Comparison of ENCODE assay signal across 1 cellular context in the genomic region with DNA sequence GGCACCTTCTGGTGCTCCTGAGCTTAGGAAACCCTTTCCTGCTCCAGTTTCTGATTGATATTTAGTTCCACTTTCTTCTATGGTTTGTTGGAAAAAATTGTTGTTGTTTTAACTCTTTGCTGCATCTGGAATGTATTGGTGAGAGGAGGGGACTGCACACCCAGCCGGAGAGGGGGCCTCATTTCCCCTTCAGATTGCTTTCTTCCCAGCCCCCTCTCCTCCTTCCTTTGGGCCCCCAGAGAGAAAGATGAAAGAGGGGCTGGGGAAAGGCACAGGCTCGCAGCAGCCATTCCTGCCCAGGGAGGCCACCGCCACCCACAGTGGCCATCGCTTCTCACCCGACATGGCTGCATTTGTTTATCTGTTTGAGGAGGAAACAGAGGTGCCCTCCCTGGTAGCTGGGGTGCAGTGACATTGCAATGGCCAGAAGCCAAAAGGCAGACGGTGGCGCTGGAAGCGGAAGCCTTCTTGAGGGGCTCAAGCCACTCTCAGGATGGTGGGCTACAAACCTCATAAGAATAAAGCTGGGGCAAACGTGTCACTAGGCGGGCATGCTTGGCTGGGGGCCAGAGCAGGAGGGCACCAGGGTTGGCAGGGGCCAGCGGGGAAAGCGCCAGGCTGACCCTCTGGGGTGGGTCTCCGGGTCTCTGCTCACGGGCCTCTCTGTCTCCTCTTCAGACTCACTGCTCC.
TF ChIP-seq lines count a peak whose summit lies in the region.

No MANE protein-coding gene starts in this region.

TF ChIP-seq in GM23338, 12 proteins besides CTCF, POLR2A, EP300 and RAD21 (continued from another document):
- TF ChIP-seq, protein P1, sequence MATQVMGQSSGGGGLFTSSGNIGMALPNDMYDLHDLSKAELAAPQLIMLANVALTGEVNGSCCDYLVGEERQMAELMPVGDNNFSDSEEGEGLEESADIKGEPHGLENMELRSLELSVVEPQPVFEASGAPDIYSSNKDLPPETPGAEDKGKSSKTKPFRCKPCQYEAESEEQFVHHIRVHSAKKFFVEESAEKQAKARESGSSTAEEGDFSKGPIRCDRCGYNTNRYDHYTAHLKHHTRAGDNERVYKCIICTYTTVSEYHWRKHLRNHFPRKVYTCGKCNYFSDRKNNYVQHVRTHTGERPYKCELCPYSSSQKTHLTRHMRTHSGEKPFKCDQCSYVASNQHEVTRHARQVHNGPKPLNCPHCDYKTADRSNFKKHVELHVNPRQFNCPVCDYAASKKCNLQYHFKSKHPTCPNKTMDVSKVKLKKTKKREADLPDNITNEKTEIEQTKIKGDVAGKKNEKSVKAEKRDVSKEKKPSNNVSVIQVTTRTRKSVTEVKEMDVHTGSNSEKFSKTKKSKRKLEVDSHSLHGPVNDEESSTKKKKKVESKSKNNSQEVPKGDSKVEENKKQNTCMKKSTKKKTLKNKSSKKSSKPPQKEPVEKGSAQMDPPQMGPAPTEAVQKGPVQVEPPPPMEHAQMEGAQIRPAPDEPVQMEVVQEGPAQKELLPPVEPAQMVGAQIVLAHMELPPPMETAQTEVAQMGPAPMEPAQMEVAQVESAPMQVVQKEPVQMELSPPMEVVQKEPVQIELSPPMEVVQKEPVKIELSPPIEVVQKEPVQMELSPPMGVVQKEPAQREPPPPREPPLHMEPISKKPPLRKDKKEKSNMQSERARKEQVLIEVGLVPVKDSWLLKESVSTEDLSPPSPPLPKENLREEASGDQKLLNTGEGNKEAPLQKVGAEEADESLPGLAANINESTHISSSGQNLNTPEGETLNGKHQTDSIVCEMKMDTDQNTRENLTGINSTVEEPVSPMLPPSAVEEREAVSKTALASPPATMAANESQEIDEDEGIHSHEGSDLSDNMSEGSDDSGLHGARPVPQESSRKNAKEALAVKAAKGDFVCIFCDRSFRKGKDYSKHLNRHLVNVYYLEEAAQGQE (IDR thresholded peaks at IDR 0.05; ENCODE audit: unreplicated experiment), result no peak
- TF ChIP-seq, protein P2, sequence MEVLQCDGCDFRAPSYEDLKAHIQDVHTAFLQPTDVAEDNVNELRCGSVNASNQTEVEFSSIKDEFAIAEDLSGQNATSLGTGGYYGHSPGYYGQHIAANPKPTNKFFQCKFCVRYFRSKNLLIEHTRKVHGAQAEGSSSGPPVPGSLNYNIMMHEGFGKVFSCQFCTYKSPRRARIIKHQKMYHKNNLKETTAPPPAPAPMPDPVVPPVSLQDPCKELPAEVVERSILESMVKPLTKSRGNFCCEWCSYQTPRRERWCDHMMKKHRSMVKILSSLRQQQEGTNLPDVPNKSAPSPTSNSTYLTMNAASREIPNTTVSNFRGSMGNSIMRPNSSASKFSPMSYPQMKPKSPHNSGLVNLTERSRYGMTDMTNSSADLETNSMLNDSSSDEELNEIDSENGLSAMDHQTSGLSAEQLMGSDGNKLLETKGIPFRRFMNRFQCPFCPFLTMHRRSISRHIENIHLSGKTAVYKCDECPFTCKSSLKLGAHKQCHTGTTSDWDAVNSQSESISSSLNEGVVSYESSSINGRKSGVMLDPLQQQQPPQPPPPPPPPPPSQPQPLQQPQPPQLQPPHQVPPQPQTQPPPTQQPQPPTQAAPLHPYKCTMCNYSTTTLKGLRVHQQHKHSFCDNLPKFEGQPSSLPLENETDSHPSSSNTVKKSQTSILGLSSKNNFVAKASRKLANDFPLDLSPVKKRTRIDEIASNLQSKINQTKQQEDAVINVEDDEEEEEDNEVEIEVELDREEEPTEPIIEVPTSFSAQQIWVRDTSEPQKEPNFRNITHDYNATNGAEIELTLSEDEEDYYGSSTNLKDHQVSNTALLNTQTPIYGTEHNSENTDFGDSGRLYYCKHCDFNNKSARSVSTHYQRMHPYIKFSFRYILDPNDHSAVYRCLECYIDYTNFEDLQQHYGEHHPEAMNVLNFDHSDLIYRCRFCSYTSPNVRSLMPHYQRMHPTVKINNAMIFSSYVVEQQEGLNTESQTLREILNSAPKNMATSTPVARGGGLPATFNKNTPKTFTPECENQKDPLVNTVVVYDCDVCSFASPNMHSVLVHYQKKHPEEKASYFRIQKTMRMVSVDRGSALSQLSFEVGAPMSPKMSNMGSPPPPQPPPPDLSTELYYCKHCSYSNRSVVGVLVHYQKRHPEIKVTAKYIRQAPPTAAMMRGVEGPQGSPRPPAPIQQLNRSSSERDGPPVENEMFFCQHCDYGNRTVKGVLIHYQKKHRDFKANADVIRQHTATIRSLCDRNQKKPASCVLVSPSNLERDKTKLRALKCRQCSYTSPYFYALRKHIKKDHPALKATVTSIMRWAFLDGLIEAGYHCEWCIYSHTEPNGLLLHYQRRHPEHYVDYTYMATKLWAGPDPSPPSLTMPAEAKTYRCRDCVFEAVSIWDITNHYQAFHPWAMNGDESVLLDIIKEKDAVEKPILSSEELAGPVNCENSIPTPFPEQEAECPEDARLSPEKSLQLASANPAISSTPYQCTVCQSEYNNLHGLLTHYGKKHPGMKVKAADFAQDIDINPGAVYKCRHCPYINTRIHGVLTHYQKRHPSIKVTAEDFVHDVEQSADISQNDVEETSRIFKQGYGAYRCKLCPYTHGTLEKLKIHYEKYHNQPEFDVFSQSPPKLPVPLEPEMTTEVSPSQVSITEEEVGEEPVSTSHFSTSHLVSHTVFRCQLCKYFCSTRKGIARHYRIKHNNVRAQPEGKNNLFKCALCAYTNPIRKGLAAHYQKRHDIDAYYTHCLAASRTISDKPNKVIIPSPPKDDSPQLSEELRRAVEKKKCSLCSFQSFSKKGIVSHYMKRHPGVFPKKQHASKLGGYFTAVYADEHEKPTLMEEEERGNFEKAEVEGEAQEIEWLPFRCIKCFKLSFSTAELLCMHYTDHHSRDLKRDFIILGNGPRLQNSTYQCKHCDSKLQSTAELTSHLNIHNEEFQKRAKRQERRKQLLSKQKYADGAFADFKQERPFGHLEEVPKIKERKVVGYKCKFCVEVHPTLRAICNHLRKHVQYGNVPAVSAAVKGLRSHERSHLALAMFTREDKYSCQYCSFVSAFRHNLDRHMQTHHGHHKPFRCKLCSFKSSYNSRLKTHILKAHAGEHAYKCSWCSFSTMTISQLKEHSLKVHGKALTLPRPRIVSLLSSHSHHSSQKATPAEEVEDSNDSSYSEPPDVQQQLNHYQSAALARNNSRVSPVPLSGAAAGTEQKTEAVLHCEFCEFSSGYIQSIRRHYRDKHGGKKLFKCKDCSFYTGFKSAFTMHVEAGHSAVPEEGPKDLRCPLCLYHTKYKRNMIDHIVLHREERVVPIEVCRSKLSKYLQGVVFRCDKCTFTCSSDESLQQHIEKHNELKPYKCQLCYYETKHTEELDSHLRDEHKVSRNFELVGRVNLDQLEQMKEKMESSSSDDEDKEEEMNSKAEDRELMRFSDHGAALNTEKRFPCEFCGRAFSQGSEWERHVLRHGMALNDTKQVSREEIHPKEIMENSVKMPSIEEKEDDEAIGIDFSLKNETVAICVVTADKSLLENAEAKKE (CRISPR knock-in tag; IDR thresholded peaks at IDR 0.05), result no peak
- TF ChIP-seq EZH2phosphoT487 (IDR thresholded peaks at IDR 0.05; ENCODE audit: unreplicated experiment) (no peak), JUNB (IDR thresholded peaks at IDR 0.05; ENCODE audit: unreplicated experiment) (no peak), ZNF331 (CRISPR knock-in tag; IDR thresholded peaks at IDR 0.05; ENCODE audit: low read depth) (no peak), STAT1 (IDR thresholded peaks at IDR 0.05; ENCODE audit: unreplicated experiment) (no peak)
